Comparison of ENCODE assay signal across 9 cellular contexts in the genomic region with DNA sequence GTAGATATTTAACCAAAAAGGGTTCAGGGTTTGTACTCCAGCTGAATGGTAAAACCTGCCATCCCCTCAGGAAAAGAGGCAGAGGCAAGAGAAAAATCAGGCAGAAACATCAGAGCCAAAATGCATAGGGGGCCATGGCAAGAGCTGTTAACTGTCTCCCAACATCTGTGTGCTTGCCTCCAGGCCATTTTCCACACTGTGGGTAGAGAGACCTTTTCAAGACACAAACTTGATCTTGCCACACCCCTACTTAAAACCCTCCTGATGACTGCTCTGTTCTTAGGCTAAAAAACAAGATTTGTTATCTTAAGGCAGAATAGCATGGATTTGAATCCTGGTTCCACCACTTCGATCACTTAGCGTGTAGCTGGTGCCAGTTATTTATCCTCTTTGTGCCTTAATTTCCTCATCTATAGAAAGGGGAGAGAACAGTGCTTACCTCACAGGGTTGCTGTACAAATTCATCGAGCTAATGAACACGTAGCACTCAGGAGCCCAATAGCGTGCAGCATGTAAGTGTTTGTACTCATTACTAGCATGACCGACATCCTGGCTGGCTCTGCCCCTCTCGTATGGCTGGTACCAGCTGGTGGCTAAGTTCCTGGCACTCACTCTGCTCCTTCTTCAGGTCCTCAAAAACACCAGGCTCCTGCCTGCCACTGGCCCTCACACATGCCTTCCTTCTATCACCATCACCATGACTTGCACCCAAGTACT. TPM values are rescaled to one million over a fixed set of nuclear protein-coding genes. Genes with fewer than 3 reads are reported as not detected.
DNase-seq lines count a peak whose midpoint lies in the region; ATAC-seq and TF ChIP-seq lines count a peak whose summit lies in the region.
"Had no signal": no experiment of that assay in that cellular context is flagged by ENCODE, and none has a peak within 500 bp of the region (broad histone marks: within the 10 kb centered on the region; RNA-seq: fewer than 3 reads in every experiment).

No MANE protein-coding gene starts in this region.

- peaks cover 93% of the 10 kb centered on the region for H3K79me2 ChIP-seq in mammary epithelial cell (ENCODE audit: insufficient read depth, low read length)
- H3K79me2 ChIP-seq in mesendoderm (ENCODE audit: control insufficient read depth, insufficient read depth, low read length), result peaks cover 26% of the 10 kb centered on the region

- H3K56ac ChIP-seq in mesendoderm (ENCODE audit: low read length), result no peak overlapping the region

- peaks cover 45% of the 10 kb centered on the region for H3K4me1 Mint-ChIP-seq in MCF 10A (ENCODE audit: insufficient read depth, unreplicated experiment)
- peaks cover 72% of the 10 kb centered on the region for H3K4me1 Mint-ChIP-seq in activated CD8-positive, alpha-beta T cell treated with anti-CD3 and anti-CD28 coated beads for 36 hours (ENCODE audit: low read depth)

- BruUV-seq in MCF 10A (replicated peaks; lab: Mats Ljungman, UMichigan) (no TSS peak), mammary epithelial cell (replicated peaks; lab: Mats Ljungman, UMichigan) (no TSS peak)

- H3K9me3 ChIP-seq in mammary epithelial cell (replicated peaks; ENCODE audit: insufficient read depth, low read length) (no peaks in the 10 kb centered on the region), upper lobe of right lung (no peaks in the 10 kb centered on the region)

- peak overlapping the region; percentile 51 for H3K27ac Mint-ChIP-seq in MCF 10A (ENCODE audit: low read depth, unreplicated experiment)
- H3K27ac Mint-ChIP-seq in activated CD8-positive, alpha-beta T cell treated with anti-CD3 and anti-CD28 coated beads for 36 hours, result peak overlapping the region; percentile 81

- no peak overlapping the region for H2AFZ ChIP-seq in mammary epithelial cell (ENCODE audit: low read depth, low read length)

- in situ Hi-C loops in mammary epithelial cell (cut with MboI; ENCODE audit: low sequenced_read_pairs in 2 of 2), result no loop called here

- H3K9me3 Mint-ChIP-seq in MCF 10A (ENCODE audit: unreplicated experiment), result no peaks in the 10 kb centered on the region
- peaks cover 4% of the 10 kb centered on the region for H3K9me3 Mint-ChIP-seq in activated CD8-positive, alpha-beta T cell treated with anti-CD3 and anti-CD28 coated beads for 36 hours

- peaks cover 17% of the 10 kb centered on the region for H3K79me1 ChIP-seq in mesendoderm (ENCODE audit: low read length)

- H4K8ac ChIP-seq in mesendoderm (ENCODE audit: low read depth, low read length), result no peak overlapping the region

- no peaks in the 10 kb centered on the region for H4K20me1 ChIP-seq in mammary epithelial cell (ENCODE audit: insufficient read depth, low read length)

- no peak overlapping the region for H2BK120ac ChIP-seq in mesendoderm (ENCODE audit: low read depth, low read length)

- TF ChIP-seq CTCF in MCF 10A (IDR thresholded peaks at IDR 0.05; ENCODE audit: unreplicated experiment) (no peak), mammary epithelial cell (conservative IDR thresholded peaks at IDR 0.05 in 1 of 2, IDR thresholded peaks at IDR 0.05 in 1 of 2; ENCODE audit: extremely low read depth in 1 of 2, insufficient read depth in 1 of 2, low read depth in 1 of 2, low read length in 2 of 2) (no peak), upper lobe of right lung (IDR thresholded peaks at IDR 0.05) (no peak)
- TF ChIP-seq CTCF in activated CD8-positive, alpha-beta T cell treated with anti-CD3 and anti-CD28 coated beads for 36 hours (IDR thresholded peaks at IDR 0.05), result no peak

- H3K4me3 ChIP-seq in mammary epithelial cell (replicated peaks in 1 of 3; ENCODE audit: insufficient read depth in 1 of 3, low read depth in 2 of 3, low read length in 3 of 3) (no peak overlapping the region), upper lobe of right lung (no peak overlapping the region), mesendoderm (ENCODE audit: low read length) (no peak overlapping the region)

- H3K27ac ChIP-seq in mammary epithelial cell (ENCODE audit: insufficient read depth, low read depth, low read length) (no peak overlapping the region), upper lobe of right lung (peak overlapping the region; percentile 17), mesendoderm (ENCODE audit: low read depth, low read length) (no peak overlapping the region)

- ATAC-seq in activated CD8-positive, alpha-beta T cell treated with anti-CD3 and anti-CD28 coated beads for 36 hours, result peak; percentile 34
- ATAC-seq in upper lobe of right lung, result peak; percentile 64

- intact Hi-C loops in MCF 10A (cut with micrococcal nuclease), result no loop called here
- intact Hi-C loops in mammary epithelial cell (cut with micrococcal nuclease), result no loop called here
- intact Hi-C loops in activated CD8-positive, alpha-beta T cell treated with anti-CD3 and anti-CD28 coated beads for 36 hours (cut with micrococcal nuclease), result no loop called here
- intact Hi-C loops in upper lobe of right lung (cut with DNase I), result no loop called here

- H3K4ac ChIP-seq in mesendoderm (ENCODE audit: low read depth, low read length), result no peak overlapping the region

- peaks cover 35% of the 10 kb centered on the region for H3K36me3 Mint-ChIP-seq in MCF 10A (ENCODE audit: insufficient read depth, unreplicated experiment)
- peaks cover 60% of the 10 kb centered on the region for H3K36me3 Mint-ChIP-seq in activated CD8-positive, alpha-beta T cell treated with anti-CD3 and anti-CD28 coated beads for 36 hours (ENCODE audit: low read depth)

- no peak overlapping the region for H2BK5ac ChIP-seq in mesendoderm (ENCODE audit: low read length)

- peaks cover 13% of the 10 kb centered on the region for H3K4me1 ChIP-seq in mammary epithelial cell (ENCODE audit: insufficient read depth, low read length)
- peaks cover 76% of the 10 kb centered on the region for H3K4me1 ChIP-seq in upper lobe of right lung
- peaks cover 10% of the 10 kb centered on the region for H3K4me1 ChIP-seq in mesendoderm (ENCODE audit: control insufficient read depth, low read depth, low read length)

- DNase-seq in MCF 10A (ENCODE audit: unreplicated experiment) (no peak), mammary epithelial cell (no peak), islet precursor cell (peak; percentile 67), upper lobe of right lung (peak; percentile 66), mesendoderm (no peak), HPDE6-E6E7 (ENCODE audit: extremely low spot score) (no peak)
- DNase-seq in activated CD8-positive, alpha-beta T cell treated with anti-CD3 and anti-CD28 coated beads for 36 hours, result no peak
- DNase-seq in NK-92 treated with Interleukin-12 subunit alpha and Interleukin-12 subunit beta, amount 100 ng/mL, for 24 hours (lab: John Stamatoyannopoulos, UW), result no peak
- DNase-seq: SIG-M5 had no signal

- POLR2A ChIA-PET in MCF 10A (lab: Yijun Ruan, JAX), result no interaction called here
- POLR2A ChIA-PET in activated CD8-positive, alpha-beta T cell treated with anti-CD3 and anti-CD28 coated beads for 36 hours (lab: Charles Lee), result interaction anchor here (0.7 to 2.2 kb wide), 11 partner anchors 9 to 44 kb away, joined by 3 to 9 read pairs (median 4); no protein-coding TSS in a partner anchor

- H3K4me3 Mint-ChIP-seq in MCF 10A (ENCODE audit: unreplicated experiment), result no peak overlapping the region
- H3K4me3 Mint-ChIP-seq in activated CD8-positive, alpha-beta T cell treated with anti-CD3 and anti-CD28 coated beads for 36 hours, result no peak overlapping the region

- H3K9ac ChIP-seq in mammary epithelial cell (ENCODE audit: insufficient read depth, low read length), result no peak overlapping the region
- no peak overlapping the region for H3K9ac ChIP-seq in mesendoderm (ENCODE audit: low read length)

- H3K36me3 ChIP-seq in mammary epithelial cell (ENCODE audit: insufficient read depth, low read length) (peaks cover 3% of the 10 kb centered on the region), upper lobe of right lung (no peaks in the 10 kb centered on the region), mesendoderm (ENCODE audit: control insufficient read depth, insufficient read depth, low read length) (no peaks in the 10 kb centered on the region)

- no peak overlapping the region for H3K18ac ChIP-seq in mesendoderm (ENCODE audit: low read length)

- dilution Hi-C loops in mammary epithelial cell (cut with HindIII; ENCODE audit: low sequenced_read_pairs), result no loop called here

- no peak overlapping the region for H4K5ac ChIP-seq in mesendoderm (ENCODE audit: low read length)

- no peaks in the 10 kb centered on the region for H3K27me3 ChIP-seq in mammary epithelial cell (ENCODE audit: insufficient read depth, low read length)
- H3K27me3 ChIP-seq in upper lobe of right lung, result no peaks in the 10 kb centered on the region
- no peaks in the 10 kb centered on the region for H3K27me3 ChIP-seq in mesendoderm (ENCODE audit: insufficient read depth, low read length, poor library complexity)

- no peak overlapping the region for H2BK15ac ChIP-seq in mesendoderm (replicated peaks; ENCODE audit: low read depth)

- no peak overlapping the region for H3K23ac ChIP-seq in mesendoderm (ENCODE audit: low read length)

- no peak overlapping the region for H2AK5ac ChIP-seq in mesendoderm (ENCODE audit: low read length)

- CTCF ChIA-PET in MCF 10A (lab: Yijun Ruan, JAX) (interaction anchor here (0.6 to 1.0 kb wide), 6 partner anchors 8 to 127 kb away, joined by 3 to 7 read pairs (median 4); no protein-coding TSS in a partner anchor), mammary epithelial cell (lab: Charles Lee; ENCODE audit: low non-redundant PET) (no interaction called here)
- CTCF ChIA-PET in activated CD8-positive, alpha-beta T cell treated with anti-CD3 and anti-CD28 coated beads for 36 hours (lab: Charles Lee), result interaction anchor here (1.0 to 2.1 kb wide), 10 partner anchors 11 to 43 kb away, joined by 3 to 13 read pairs (median 4); partner anchors contain the start of gene STAT3

- H3K4me2 ChIP-seq in mammary epithelial cell (ENCODE audit: insufficient read depth, low read depth, low read length) (no peak overlapping the region), mesendoderm (ENCODE audit: low read length) (no peak overlapping the region)

- 76% methylated on average over 7 of the region's 7 CpGs for WGBS in mammary epithelial cell (ENCODE audit: low coverage, missing lambda C conversion rate)
- no CpG with 5 or more reads among the region's 7 CpGs for WGBS in mesendoderm (ENCODE audit: extremely low coverage, insufficient coverage, low lambda C conversion rate)

- no peaks in the 10 kb centered on the region for H3K27me3 Mint-ChIP-seq in MCF 10A (ENCODE audit: insufficient read depth, unreplicated experiment)
- H3K27me3 Mint-ChIP-seq in activated CD8-positive, alpha-beta T cell treated with anti-CD3 and anti-CD28 coated beads for 36 hours, result no peaks in the 10 kb centered on the region

RNA-seq across cellular contexts. Expression of gene STAT3, which starts 25.8 kb away (rescaled TPM):
- total RNA-seq in MCF 10A (2022) (89.2 and 115 TPM in 2 replicates), mammary epithelial cell (100 to 1,000 TPM in 1 of 2 donors, 10 to 100 TPM in 1; 94.3 to 191 TPM), upper lobe of right lung (309 TPM)
- polyA plus RNA-seq in mammary epithelial cell, result 51.3 TPM
- polyA minus RNA-seq in mammary epithelial cell, result 115 TPM
- 100 to 1,000 TPM; 276 to 286 TPM for total RNA-seq in activated CD8-positive, alpha-beta T cell treated with anti-CD3 and anti-CD28 coated beads for 36 hours
- polyA plus RNA-seq in mesendoderm (2013, experiment 1 of 2), result 42.3 TPM
- 41.8 TPM for polyA plus RNA-seq in mesendoderm (2013, experiment 2 of 2)

Comparison
In these comparisons a context has a peak if more than half of its experiments do, and no peak if none do; other contexts are left out.
1. DNase-seq: peak in islet precursor cell (single experiment) and upper lobe of right lung (single experiment); none in MCF 10A (single experiment), mammary epithelial cell (single experiment), activated CD8-positive, alpha-beta T cell treated with anti-CD3 and anti-CD28 coated beads for 36 hours (single experiment), NK-92 treated with Interleukin-12 subunit alpha and Interleukin-12 subunit beta, amount 100 ng/mL, for 24 hours (single experiment), mesendoderm (single experiment) and HPDE6-E6E7 (single experiment).